Comparison of ENCODE assay signal across 10 cellular contexts in genomic region chr13:32142956-32143375, GRCh38.
DNase-seq lines count a peak whose midpoint lies in the region; TF ChIP-seq lines count a peak whose summit lies in the region.
"Had no signal": no experiment of that assay in that cellular context is flagged by ENCODE, and none has a peak within 500 bp of the region (broad histone marks: within the 10 kb centered on the region; RNA-seq: fewer than 3 reads in every experiment).

No MANE protein-coding gene starts in this region.

- no peaks in the 10 kb centered on the region for H4K20me1 ChIP-seq in neural progenitor cell (ENCODE audit: low read depth)

- no peaks in the 10 kb centered on the region for H3K9me3 Mint-ChIP-seq in neural progenitor cell
- H3K9me3 Mint-ChIP-seq: activated CD4-positive, alpha-beta T cell treated with anti-CD3 and anti-CD28 coated beads, Interleukin-2, amount 10 ng/mL, durations not matched to agents 7 days and 5 days had no signal

- peak; percentile 59 for DNase-seq in GM03348 (ENCODE audit: low spot score)
- DNase-seq in M059J (ENCODE audit: low read depth) = peak; percentile 61
- peak; percentile 65 for DNase-seq in epithelial cell of proximal tubule (ENCODE audit: low read depth)
- peak; percentile 50 for DNase-seq in neural progenitor cell (ENCODE audit: low spot score)
- DNase-seq in NCI-H187 (lab: John Stamatoyannopoulos, UW) = no peak
- no peak for DNase-seq in activated T-cell treated with anti-CD3 and anti-CD28 coated beads, Interleukin-2, amount 50 U/mL, for 1 hour
- DNase-seq in inferior parietal cortex (ENCODE audit: extremely low spot score) = no peak
- DNase-seq: activated CD4-positive, alpha-beta T cell treated with anti-CD3 and anti-CD28 coated beads, Interleukin-2, amount 10 ng/mL, durations not matched to agents 7 days and 5 days; naive B cell; NCI-H1048 had no signal

- no peaks in the 10 kb centered on the region for H3K27me3 ChIP-seq in neural progenitor cell

- H3K27ac ChIP-seq in neural progenitor cell = peak overlapping the region; percentile 53

- H3K9ac ChIP-seq in neural progenitor cell = no peak overlapping the region

- peaks cover 9% of the 10 kb centered on the region for H3K4me1 ChIP-seq in neural progenitor cell

- H3K4me2 ChIP-seq in neural progenitor cell = peak overlapping the region; percentile 46

- no peak overlapping the region for H3K4me3 Mint-ChIP-seq in neural progenitor cell
- H3K4me3 Mint-ChIP-seq: activated CD4-positive, alpha-beta T cell treated with anti-CD3 and anti-CD28 coated beads, Interleukin-2, amount 10 ng/mL, durations not matched to agents 7 days and 5 days; naive B cell had no signal

- H3K4me3 ChIP-seq in epithelial cell of proximal tubule (ENCODE audit: low read depth, low read length) (no peak overlapping the region), neural progenitor cell (no peak overlapping the region)

- no peaks in the 10 kb centered on the region for H3K36me3 ChIP-seq in neural progenitor cell

- no peak overlapping the region for H3K27ac Mint-ChIP-seq in neural progenitor cell
- H3K27ac Mint-ChIP-seq: activated CD4-positive, alpha-beta T cell treated with anti-CD3 and anti-CD28 coated beads, Interleukin-2, amount 10 ng/mL, durations not matched to agents 7 days and 5 days had no signal

- no peaks in the 10 kb centered on the region for H3K27me3 Mint-ChIP-seq in neural progenitor cell (ENCODE audit: insufficient read depth, low read depth)
- H3K27me3 Mint-ChIP-seq: activated CD4-positive, alpha-beta T cell treated with anti-CD3 and anti-CD28 coated beads, Interleukin-2, amount 10 ng/mL, durations not matched to agents 7 days and 5 days; naive B cell had no signal

- peaks cover 7% of the 10 kb centered on the region for H3F3A ChIP-seq in neural progenitor cell (ENCODE audit: low read depth)

- H3K36me3 Mint-ChIP-seq in neural progenitor cell = no peaks in the 10 kb centered on the region
- H3K36me3 Mint-ChIP-seq: naive B cell had no signal

- no peaks in the 10 kb centered on the region for H3K79me2 ChIP-seq in neural progenitor cell (ENCODE audit: low read depth)

- H3K4me1 Mint-ChIP-seq in neural progenitor cell = no peaks in the 10 kb centered on the region
- H3K4me1 Mint-ChIP-seq: activated CD4-positive, alpha-beta T cell treated with anti-CD3 and anti-CD28 coated beads, Interleukin-2, amount 10 ng/mL, durations not matched to agents 7 days and 5 days; naive B cell had no signal

- no peak for TF ChIP-seq CTCF in epithelial cell of proximal tubule (conservative IDR thresholded peaks at IDR 0.05; ENCODE audit: low read depth, low read length)
- no peak for TF ChIP-seq CTCF in neural progenitor cell (IDR thresholded peaks at IDR 0.05)

- H2AFZ ChIP-seq in neural progenitor cell (replicated peaks) = no peak overlapping the region

- H3K9me3 ChIP-seq in neural progenitor cell (ENCODE audit: low read depth) = no peaks in the 10 kb centered on the region

Comparison
In these comparisons a context has a peak if more than half of its experiments do, and no peak if none do; other contexts are left out.
1. DNase-seq: peak in GM03348 (single experiment), M059J (single experiment), epithelial cell of proximal tubule (single experiment) and neural progenitor cell (single experiment); none in NCI-H187 (0 of 2), activated T-cell treated with anti-CD3 and anti-CD28 coated beads, Interleukin-2, amount 50 U/mL, for 1 hour (single experiment) and inferior parietal cortex (single experiment).